Comparison of ENCODE assay signal across 9 cellular contexts in the genomic region with DNA sequence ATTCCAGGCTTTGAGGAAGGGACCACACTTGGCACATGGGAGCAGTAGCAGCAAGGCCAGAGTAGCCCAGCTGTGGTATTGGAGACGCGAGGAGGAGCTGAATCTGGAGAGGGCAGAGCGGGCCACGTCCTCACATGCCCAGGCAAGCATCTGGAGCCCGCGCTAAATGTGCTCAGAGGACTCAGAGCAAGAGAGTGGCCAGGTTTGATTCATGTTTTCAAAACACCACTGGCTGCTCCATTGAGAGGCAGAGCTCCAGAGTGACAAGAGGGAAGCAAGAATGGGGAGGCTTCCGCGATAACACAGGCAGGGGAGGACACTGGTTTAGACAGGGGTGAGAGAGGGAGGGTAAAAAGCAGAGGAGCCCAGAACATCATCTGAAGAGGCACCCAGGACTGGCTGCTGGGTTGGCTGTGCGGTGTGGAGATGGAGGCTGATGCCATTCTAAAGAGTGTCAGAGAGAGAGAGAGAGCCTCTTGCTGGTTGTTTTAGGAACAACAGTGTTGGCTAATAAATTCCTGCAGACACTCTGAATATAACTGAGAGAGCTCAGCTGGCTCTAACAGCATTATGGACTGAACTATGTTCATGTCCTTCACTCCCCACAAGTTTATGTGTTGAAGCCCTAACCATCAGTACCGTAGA. TPM values are rescaled to one million over a fixed set of nuclear protein-coding genes. Genes with fewer than 3 reads are reported as not detected.
DNase-seq lines count a peak whose midpoint lies in the region; ATAC-seq and TF ChIP-seq lines count a peak whose summit lies in the region.
"Had no signal": no experiment of that assay in that cellular context is flagged by ENCODE, and none has a peak within 500 bp of the region (broad histone marks: within the 10 kb centered on the region; RNA-seq: fewer than 3 reads in every experiment).

No MANE protein-coding gene starts in this region.

- H2AFZ ChIP-seq in OCI-LY3 (ENCODE audit: low read depth, low read length): no peak overlapping the region

- H3K79me2 ChIP-seq in OCI-LY3 (ENCODE audit: low read length): no peaks in the 10 kb centered on the region

- H3K4me1 ChIP-seq in Caco-2 (no peaks in the 10 kb centered on the region), OCI-LY3 (ENCODE audit: low read length) (no peaks in the 10 kb centered on the region), esophagus muscularis mucosa (peaks cover 37 to 58% (median 40%) of the 10 kb centered on the region in 4 donors)

- H3K9me3 Mint-ChIP-seq in Caco-2 (ENCODE audit: unreplicated experiment) (no peaks in the 10 kb centered on the region), neural crest cell (peaks cover 8% of the 10 kb centered on the region)

- H3K4me1 Mint-ChIP-seq in Caco-2 (ENCODE audit: low read depth, unreplicated experiment): no peaks in the 10 kb centered on the region
- peaks cover 24% of the 10 kb centered on the region for H3K4me1 Mint-ChIP-seq in neural crest cell

- DNase-seq in Caco-2 (peak in 1 of 2 experiments; percentile 27), esophagus muscularis mucosa (ENCODE audit: extremely low spot score) (no peak), neural crest cell (ENCODE audit: low read depth, low spot score) (peak; percentile 9), putamen (ENCODE audit: low spot score) (no peak)

- intact Hi-C loops in Caco-2 (cut with micrococcal nuclease; ENCODE audit: unreplicated experiment) (no loop called here), esophagus muscularis mucosa (cut with DNase I) (no loop called here)

- H3K36me3 Mint-ChIP-seq in Caco-2 (ENCODE audit: insufficient read depth, unreplicated experiment): no peaks in the 10 kb centered on the region
- peaks cover 9% of the 10 kb centered on the region for H3K36me3 Mint-ChIP-seq in neural crest cell (ENCODE audit: low read depth)

- H3K27ac ChIP-seq in OCI-LY3 (ENCODE audit: low read length) (no peak overlapping the region), esophagus muscularis mucosa (replicated peaks in 1 of 4) (peak overlapping the region in 3 of 4 donors; percentile 28 to 60 (median 39))

- TF ChIP-seq EP300 in esophagus muscularis mucosa (IDR thresholded peaks at IDR 0.05): no peak

- H3K27me3 Mint-ChIP-seq in Caco-2 (ENCODE audit: insufficient read depth, unreplicated experiment): no peaks in the 10 kb centered on the region
- no peaks in the 10 kb centered on the region for H3K27me3 Mint-ChIP-seq in neural crest cell (ENCODE audit: low read depth)

- TF ChIP-seq CTCF in Caco-2 (IDR thresholded peaks at IDR 0.05; ENCODE audit: insufficient read depth in 1 of 2, low read depth in 1 of 2, low read length in 1 of 2, severe bottlenecking in 1 of 2, unreplicated experiment in 1 of 2) (peak; percentile 20 to 46), OCI-LY3 (IDR thresholded peaks at IDR 0.05; ENCODE audit: low read depth, low read length) (peak; percentile 60), esophagus muscularis mucosa (IDR thresholded peaks at IDR 0.05) (peak; percentile 22 to 44 (median 30)), neural crest cell (conservative IDR thresholded peaks at IDR 0.05) (peak; percentile 59)

- TF ChIP-seq POLR2A in esophagus muscularis mucosa (IDR thresholded peaks at IDR 0.05; ENCODE audit: low read depth): no peak

- H3K27ac Mint-ChIP-seq in Caco-2 (ENCODE audit: unreplicated experiment) (no peak overlapping the region), neural crest cell (ENCODE audit: unreplicated experiment) (peak overlapping the region; percentile 21)

- no TSS peak for BruUV-seq in Caco-2 (replicated peaks; lab: Mats Ljungman, UMichigan)

- CTCF ChIA-PET in Caco-2 (lab: Charles Lee): interaction anchor here (0.7 to 2.2 kb wide), 6 partner anchors 20 to 72 kb away, joined by 3 to 14 read pairs (median 9); no protein-coding TSS in a partner anchor

- H3K4me3 Mint-ChIP-seq in Caco-2 (ENCODE audit: unreplicated experiment) (no peak overlapping the region), neural crest cell (no peak overlapping the region)
- H3K4me3 Mint-ChIP-seq: immature natural killer cell had no signal

- no peak overlapping the region for H3K9ac ChIP-seq in OCI-LY3 (ENCODE audit: low read length)

- H3K4me3 ChIP-seq in Caco-2 (ENCODE audit: low read depth, low read length): no peak overlapping the region
- H3K4me3 ChIP-seq in OCI-LY3 (ENCODE audit: low read length): no peak overlapping the region
- H3K4me3 ChIP-seq in esophagus muscularis mucosa: no peak overlapping the region

- H3K27me3 ChIP-seq in Caco-2 (replicated peaks; ENCODE audit: control insufficient read depth, insufficient read depth, low read length): no peaks in the 10 kb centered on the region
- H3K27me3 ChIP-seq in OCI-LY3 (ENCODE audit: low read depth, low read length): no peaks in the 10 kb centered on the region
- H3K27me3 ChIP-seq in esophagus muscularis mucosa: no peaks in the 10 kb centered on the region

- POLR2A ChIA-PET in Caco-2 (lab: Charles Lee): interaction anchor here (0.7 kb wide), 1 partner anchor 57 kb away, joined by 6 read pairs; no protein-coding TSS in a partner anchor

- ATAC-seq in GM21515 (IDR thresholded peaks at IDR 0.05; ENCODE audit: unreplicated experiment) (peak; percentile 49), GM18858 (IDR thresholded peaks at IDR 0.05; ENCODE audit: unreplicated experiment) (no peak), HG02798 (IDR thresholded peaks at IDR 0.05; ENCODE audit: poor library complexity, unreplicated experiment) (no peak)

- H4K20me1 ChIP-seq in OCI-LY3 (ENCODE audit: insufficient read depth, low read length): no peaks in the 10 kb centered on the region

- 92% methylated on average over 10 of the region's 10 CpGs for WGBS in esophagus muscularis mucosa

- H3K4me2 ChIP-seq in OCI-LY3 (ENCODE audit: low read length): no peak overlapping the region

- H3K9me3 ChIP-seq in Caco-2 (no peaks in the 10 kb centered on the region), OCI-LY3 (ENCODE audit: insufficient read depth, low read length) (no peaks in the 10 kb centered on the region), esophagus muscularis mucosa (peaks cover 0 to 4% (median 0%) of the 10 kb centered on the region in 4 donors)

- no peaks in the 10 kb centered on the region for H3K36me3 ChIP-seq in Caco-2 (ENCODE audit: control insufficient read depth, insufficient read depth, low read length)
- no peaks in the 10 kb centered on the region for H3K36me3 ChIP-seq in OCI-LY3 (replicated peaks; ENCODE audit: low read depth, low read length)
- H3K36me3 ChIP-seq in esophagus muscularis mucosa: no peaks in the 10 kb centered on the region

RNA-seq across cellular contexts. Expression of gene RCAN1, which starts 32.3 kb away (rescaled TPM):
- total RNA-seq in Caco-2 (2022): 27.0 and 29.4 TPM in 2 replicates
- total RNA-seq in esophagus muscularis mucosa: 10 to 100 TPM; 32.4 to 58.8 (median 37.9) TPM
- 13.0 and 14.2 TPM in 2 replicates for total RNA-seq in neural crest cell
